Comparison of ENCODE assay signal across 25 cellular contexts in the genomic region with DNA sequence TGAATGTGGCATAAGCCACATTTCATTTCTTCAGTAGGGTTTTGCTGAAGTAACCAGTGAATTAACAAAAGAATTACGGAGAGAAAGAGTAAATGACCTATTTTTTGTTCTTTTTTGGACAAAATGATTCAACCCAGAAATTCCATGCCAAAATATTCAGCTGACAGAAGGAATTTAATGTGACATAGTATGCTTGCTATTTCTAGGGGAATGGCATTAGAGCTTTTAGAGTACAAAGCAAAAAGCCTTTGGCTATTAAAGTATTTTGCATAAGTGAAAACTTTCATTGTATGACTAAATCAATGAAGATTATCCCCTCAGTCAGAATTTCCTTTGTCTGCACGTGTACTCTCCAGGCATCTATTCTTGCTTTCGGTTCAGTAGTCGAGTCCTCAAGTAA.
DNase-seq lines count a peak whose midpoint lies in the region; ATAC-seq and TF ChIP-seq lines count a peak whose summit lies in the region.
"Had no signal": no experiment of that assay in that cellular context is flagged by ENCODE, and none has a peak within 500 bp of the region (broad histone marks: within the 10 kb centered on the region; RNA-seq: fewer than 3 reads in every experiment).

No MANE protein-coding gene starts in this region.

- no peak for ATAC-seq in SK-N-SH treated with all-trans-retinoic acid at 6 μM for 48 hours
- ATAC-seq in stimulated activated naive CD8-positive, alpha-beta T cell treated with anti-CD3 and anti-CD28 coated beads, Interleukin-15, amount 100 ng/mL, for 72 hours: no peak
- ATAC-seq: foreskin keratinocyte, natural killer cell, T-helper 17 cell had no signal

- no peak overlapping the region for H3K27ac Mint-ChIP-seq in stimulated activated naive CD8-positive, alpha-beta T cell treated with anti-CD3 and anti-CD28 coated beads, Interleukin-15, amount 100 ng/mL, for 72 hours
- H3K27ac Mint-ChIP-seq: endodermal cell, memory B cell, natural killer cell, T-helper 17 cell had no signal

- peaks cover 19% of the 10 kb centered on the region for H3K4me1 Mint-ChIP-seq in stimulated activated naive CD8-positive, alpha-beta T cell treated with anti-CD3 and anti-CD28 coated beads, Interleukin-15, amount 100 ng/mL, for 72 hours

- no peaks in the 10 kb centered on the region for H3K27me3 ChIP-seq in skeletal muscle tissue (ENCODE audit: control insufficient read depth in 3 of 3, insufficient read depth in 3 of 3, low read length in 3 of 3)
- no peaks in the 10 kb centered on the region for H3K27me3 ChIP-seq in PC-9 (ENCODE audit: insufficient read depth, low read depth)
- H3K27me3 ChIP-seq: foreskin keratinocyte, spleen had no signal

- H3K4me3 ChIP-seq in AG10803 (ENCODE audit: low read length): peak overlapping the region; percentile 13
- no peak overlapping the region for H3K4me3 ChIP-seq in fibroblast of the aortic adventitia (ENCODE audit: low read depth, low read length)
- no peak overlapping the region for H3K4me3 ChIP-seq in skeletal muscle tissue (ENCODE audit: low read length in 3 of 3)
- no peak overlapping the region for H3K4me3 ChIP-seq in PC-9
- H3K4me3 ChIP-seq: spleen had no signal

- H3K79me2 ChIP-seq in PC-9 (ENCODE audit: low read depth): no peaks in the 10 kb centered on the region

- H3K27ac ChIP-seq in skeletal muscle tissue (ENCODE audit: low read depth, low read length): peak overlapping the region; percentile 56
- no peak overlapping the region for H3K27ac ChIP-seq in PC-9
- H3K27ac ChIP-seq: foreskin keratinocyte had no signal

- no peak overlapping the region for H2AFZ ChIP-seq in PC-9

- H3K9me3 ChIP-seq in skeletal muscle tissue (ENCODE audit: control insufficient read depth in 3 of 3, low read length in 3 of 3) (peaks cover 0 to 4% (median 0%) of the 10 kb centered on the region in 3 donors), PC-9 (ENCODE audit: insufficient read depth, low read depth) (no peaks in the 10 kb centered on the region)

- H4K20me1 ChIP-seq in PC-9 (ENCODE audit: insufficient read depth): no peaks in the 10 kb centered on the region

- no peak overlapping the region for H3K4me2 ChIP-seq in PC-9

- H3F3A ChIP-seq in PC-9 (ENCODE audit: insufficient read depth, low read depth): no peaks in the 10 kb centered on the region

- H3K9me2 ChIP-seq in PC-9 (ENCODE audit: insufficient read depth): no peaks in the 10 kb centered on the region

- TF ChIP-seq CTCF in AG10803 (conservative IDR thresholded peaks at IDR 0.05; ENCODE audit: low read length) (no peak), fibroblast of the aortic adventitia (IDR thresholded peaks at IDR 0.05; ENCODE audit: insufficient read depth, low read length) (no peak), PC-9 (conservative IDR thresholded peaks at IDR 0.05) (no peak)

- H3K27me3 Mint-ChIP-seq in stimulated activated naive CD8-positive, alpha-beta T cell treated with anti-CD3 and anti-CD28 coated beads, Interleukin-15, amount 100 ng/mL, for 72 hours: no peaks in the 10 kb centered on the region
- H3K27me3 Mint-ChIP-seq: CD8-positive, alpha-beta memory T cell; memory B cell; T-helper 17 cell had no signal

- H3K4me3 Mint-ChIP-seq in stimulated activated naive CD8-positive, alpha-beta T cell treated with anti-CD3 and anti-CD28 coated beads, Interleukin-15, amount 100 ng/mL, for 72 hours: no peak overlapping the region
- H3K4me3 Mint-ChIP-seq: CD8-positive, alpha-beta memory T cell; endodermal cell; memory B cell; natural killer cell; T-helper 17 cell had no signal

- POLR2A ChIA-PET in PC-9 (lab: Charles Lee; ENCODE audit: unreplicated experiment): no interaction called here

- H3K9me3 Mint-ChIP-seq in stimulated activated naive CD8-positive, alpha-beta T cell treated with anti-CD3 and anti-CD28 coated beads, Interleukin-15, amount 100 ng/mL, for 72 hours: peaks cover 7 to 11% of the 10 kb centered on the region in 2 donors
- H3K9me3 Mint-ChIP-seq: natural killer cell had no signal

- H3K9ac ChIP-seq in skeletal muscle tissue (ENCODE audit: low read depth in 1 of 3, low read length in 3 of 3): no peak overlapping the region

- H3K4me1 ChIP-seq in skeletal muscle tissue (ENCODE audit: control insufficient read depth in 3 of 3, insufficient read depth in 3 of 3, low read length in 3 of 3) (peaks cover 0 to 3% (median 0%) of the 10 kb centered on the region in 3 donors), PC-9 (replicated peaks; ENCODE audit: insufficient read depth) (peaks cover 8% of the 10 kb centered on the region)

- H3K36me3 ChIP-seq in skeletal muscle tissue (ENCODE audit: control insufficient read depth in 3 of 3, insufficient read depth in 3 of 3, low read length in 3 of 3) (no peaks in the 10 kb centered on the region), PC-9 (ENCODE audit: low read depth) (no peaks in the 10 kb centered on the region)
- H3K36me3 ChIP-seq: spleen had no signal

- intact Hi-C loops in PC-9 (cut with micrococcal nuclease; ENCODE audit: unreplicated experiment): no loop called here

- peak; percentile 67 for DNase-seq in AG10803 (ENCODE audit: low read depth)
- peak; percentile 84 for DNase-seq in fibroblast of the aortic adventitia (ENCODE audit: low read depth)
- DNase-seq in stimulated activated naive CD8-positive, alpha-beta T cell treated with anti-CD3 and anti-CD28 coated beads, Interleukin-15, amount 100 ng/mL, for 72 hours: no peak
- no peak for DNase-seq in NCI-H2029 (lab: John Stamatoyannopoulos, UW)
- no peak for DNase-seq in PC-9
- DNase-seq in DMS153 (lab: John Stamatoyannopoulos, UW): no peak
- DNase-seq: activated CD4-positive, alpha-beta T cell treated with anti-CD3 and anti-CD28 coated beads, Interleukin-2, amount 50 U/mL, for 4 hours; activated naive CD4-positive, alpha-beta T cell treated with Interleukin-2 at 50 U/mL for 16 hours; activated T-cell treated with anti-CD3 and anti-CD28 coated beads for 4 hours; anterior cingulate cortex; CD8-positive, alpha-beta memory T cell; endodermal cell; KG1; kidney; natural killer cell; NCI-H1092; NCI-H2107; NCI-H524 treated with DMSO at 0.1 percent for 48 hours; spleen; stimulated activated CD8-positive, alpha-beta memory T cell treated with anti-CD3 and anti-CD28 coated beads, Interleukin-4, amount 100 ng/mL, for 48 hours; T-helper 17 cell had no signal

- no TSS peak for BruUV-seq in PC-9 (replicated peaks; lab: Mats Ljungman, UMichigan)

- CTCF ChIA-PET in PC-9 (lab: Charles Lee): interaction anchor here (0.5 kb wide), 1 partner anchor 191 kb away, joined by 4 read pairs; no protein-coding TSS in a partner anchor

TF ChIP-seq in SK-N-SH treated with all-trans-retinoic acid at 6 μM for 48 hours, 23 proteins besides CTCF, POLR2A, EP300 and RAD21:
- TF ChIP-seq ISL1 (CRISPR knock-in tag; IDR thresholded peaks at IDR 0.05): peak; percentile 64
- TF ChIP-seq SNAI2 (CRISPR knock-in tag; IDR thresholded peaks at IDR 0.05): no peak

Comparison
In these comparisons a context has a peak if more than half of its experiments do, and no peak if none do; other contexts are left out.
1. DNase-seq: peak in AG10803 (single experiment) and fibroblast of the aortic adventitia (single experiment); none in stimulated activated naive CD8-positive, alpha-beta T cell treated with anti-CD3 and anti-CD28 coated beads, Interleukin-15, amount 100 ng/mL, for 72 hours (0 of 2), NCI-H2029 (single experiment), PC-9 (0 of 2) and DMS153 (single experiment).